ENCODE assay signal across 33 cellular contexts in the genomic region with DNA sequence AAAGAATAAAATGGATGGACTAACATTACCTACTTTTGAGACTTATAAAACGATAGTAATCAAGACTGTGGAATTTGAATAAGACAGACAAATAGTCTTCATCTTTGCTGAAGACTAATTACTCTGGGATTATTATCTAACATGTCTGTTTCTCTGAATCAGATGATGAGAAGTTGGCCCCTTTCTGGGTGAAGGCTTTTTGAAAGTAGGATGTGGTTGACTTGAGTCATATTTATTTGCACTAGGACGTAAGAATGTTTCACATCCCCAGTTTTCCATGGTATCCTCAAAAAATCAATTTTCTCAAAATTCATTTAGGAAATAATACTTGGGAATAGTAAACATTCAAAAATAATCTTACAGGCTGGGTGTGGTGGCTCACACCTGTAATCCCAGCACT. TPM values are rescaled to one million over a fixed set of nuclear protein-coding genes. Genes with fewer than 3 reads are reported as not detected.
"Had no signal": no experiment of that assay in that cellular context is flagged by ENCODE, and none has a peak within 500 bp of the region (broad histone marks: within the 10 kb centered on the region; RNA-seq: fewer than 3 reads in every experiment).

No MANE protein-coding gene starts in this region.

- H3K36me3 Mint-ChIP-seq: activated naive CD4-positive, alpha-beta T cell treated with anti-CD3 and anti-CD28 coated beads, Interleukin-2, amount 50 U/mL, for 72 hours had no signal

- H3K27me3 Mint-ChIP-seq: activated CD8-positive, alpha-beta T cell treated with anti-CD3 and anti-CD28 coated beads for 36 hours; brain had no signal

- DNase-seq: activated CD4-positive, alpha-beta T cell treated with anti-CD3 and anti-CD28 coated beads for 1 hour; activated CD4-positive, alpha-beta T cell treated with anti-CD3 and anti-CD28 coated beads for 48 hours; activated CD4-positive, CD25-positive, alpha-beta regulatory T cell; activated CD8-positive, alpha-beta T cell treated with anti-CD3 and anti-CD28 coated beads for 36 hours; activated gamma-delta T cell; activated naive CD4-positive, alpha-beta T cell treated with anti-CD3 and anti-CD28 coated beads for 36 hours; activated T-cell treated with anti-CD3 and anti-CD28 coated beads, Interleukin-2, amount 50 U/mL, for 1 hour; adrenal gland; anterior cingulate cortex; Kasumi-1; KG1; MM.1S; MV-4-11; NCI-H1092; NCI-H146; NCI-H187; NCI-H2029 treated with DMSO at 0.1 percent for 48 hours; NCI-H2107; NCI-H2171; NCI-H510A; NCI-H526; NCI-H748 treated with DMSO at 0.1 percent for 48 hours; SHP77; SJCRH30; T1000; WERI-Rb-1 had no signal

- H3K9me3 Mint-ChIP-seq: activated CD8-positive, alpha-beta T cell treated with anti-CD3 and anti-CD28 coated beads for 36 hours; activated naive CD4-positive, alpha-beta T cell treated with anti-CD3 and anti-CD28 coated beads for 36 hours; activated T-helper 2 cell treated with anti-CD3 and anti-CD28 coated beads, Interferon-gamma antibody, Interleukin-2, Interleukin-4, amounts not matched to agents 10 μg/mL and 5 μg/mL and 100 μg/mL, durations not matched to agents 14 hours and 24 hours and 36 hours; brain; central memory CD8-positive, alpha-beta T cell had no signal

- H3K4me1 Mint-ChIP-seq: brain; central memory CD8-positive, alpha-beta T cell had no signal

- H3K4me1 ChIP-seq: adrenal gland, SJCRH30 had no signal

- H3K4me3 Mint-ChIP-seq: activated CD8-positive, alpha-beta T cell treated with anti-CD3 and anti-CD28 coated beads for 36 hours; activated naive CD4-positive, alpha-beta T cell treated with anti-CD3 and anti-CD28 coated beads for 36 hours; brain; central memory CD8-positive, alpha-beta T cell had no signal

- H3K27ac Mint-ChIP-seq: activated CD8-positive, alpha-beta T cell treated with anti-CD3 and anti-CD28 coated beads for 36 hours; activated naive CD4-positive, alpha-beta T cell treated with anti-CD3 and anti-CD28 coated beads for 36 hours; activated naive CD4-positive, alpha-beta T cell treated with anti-CD3 and anti-CD28 coated beads, Interleukin-2, amount 50 U/mL, for 72 hours; activated T-helper 2 cell treated with anti-CD3 and anti-CD28 coated beads, Interferon-gamma antibody, Interleukin-2, Interleukin-4, amounts not matched to agents 10 μg/mL and 5 μg/mL and 100 μg/mL, durations not matched to agents 14 hours and 24 hours and 36 hours; brain had no signal

- ATAC-seq: activated CD8-positive, alpha-beta T cell treated with anti-CD3 and anti-CD28 coated beads for 36 hours; activated naive CD4-positive, alpha-beta T cell treated with anti-CD3 and anti-CD28 coated beads, Interleukin-2, amount 50 U/mL, for 72 hours had no signal

- H3K27me3 ChIP-seq: adrenal gland, SJCRH30 had no signal

- H3K9me3 ChIP-seq: adrenal gland, SJCRH30 had no signal

- H3K36me3 ChIP-seq: adrenal gland, SJCRH30, WERI-Rb-1 had no signal

- H3K4me3 ChIP-seq: adrenal gland, SJCRH30, SK-N-MC had no signal

RNA-seq across cellular contexts. Expression of gene PKP2, which starts 31.8 kb away (rescaled TPM):
- total RNA-seq: activated T-helper 2 cell treated with anti-CD3 and anti-CD28 coated beads, Interferon-gamma antibody, Interleukin-2, Interleukin-4, amounts not matched to agents 10 μg/mL and 5 μg/mL and 100 μg/mL, durations not matched to agents 14 hours and 24 hours and 36 hours; OCI-LY7; T-helper 1 cell treated with Interleukin-12 subunit alpha and Interleukin-12 subunit beta and Interleukin-4 antibody, amounts not matched to agents 30 ng/mL and 1 ng/mL, for 36 hours had no signal
